31 cellular contexts compared by ENCODE assay signal in the genomic region with DNA sequence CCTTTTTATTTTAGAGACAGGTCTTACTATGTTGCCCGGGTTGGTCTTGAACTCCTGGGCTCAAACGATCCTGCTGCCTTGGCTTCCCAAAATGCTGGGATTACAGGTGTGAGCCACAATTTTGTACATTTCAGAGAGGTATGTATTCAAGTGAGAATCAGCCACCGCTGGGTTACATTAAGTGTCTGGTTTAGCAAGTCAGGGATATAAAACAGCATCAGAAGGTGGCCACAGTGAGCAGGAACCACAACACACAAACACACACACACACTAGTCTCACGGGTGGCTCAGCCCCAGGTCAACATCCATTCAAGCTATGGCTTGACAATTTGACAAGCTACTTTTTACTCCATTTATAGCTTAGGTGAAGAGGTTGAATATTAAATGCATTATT. TPM values are rescaled to one million over a fixed set of nuclear protein-coding genes. Genes with fewer than 3 reads are reported as not detected.
"Had no signal": no experiment of that assay in that cellular context is flagged by ENCODE, and none has a peak within 500 bp of the region (broad histone marks: within the 10 kb centered on the region; RNA-seq: fewer than 3 reads in every experiment).

No MANE protein-coding gene starts in this region.

- ATAC-seq: activated CD4-positive, alpha-beta T cell treated with anti-CD3 and anti-CD28 coated beads for 36 hours; activated naive CD4-positive, alpha-beta T cell treated with anti-CD3 and anti-CD28 coated beads, Interleukin-2, amount 50 U/mL, for 72 hours; activated T-cell treated with anti-CD3 and anti-CD28 coated beads, Interleukin-2, amount 50 U/mL, for 72 hours; heart right ventricle; left lung; natural killer cell; stimulated activated naive B cell treated with anti-CD40 and anti-IgM and Interleukin-4, amounts not matched to agents 10 μg/mL and 1 μg/mL and 100 μg/mL, for 72 hours had no signal

- H3K27ac Mint-ChIP-seq: activated CD4-positive, alpha-beta T cell treated with anti-CD3 and anti-CD28 coated beads for 36 hours; activated naive CD4-positive, alpha-beta T cell treated with anti-CD3 and anti-CD28 coated beads, Interleukin-2, amount 50 U/mL, for 72 hours; activated T-cell treated with anti-CD3 and anti-CD28 coated beads, Interleukin-2, amount 50 U/mL, for 72 hours; natural killer cell; neural progenitor cell; stimulated activated naive B cell treated with anti-CD40 and anti-IgM and Interleukin-4, amounts not matched to agents 10 μg/mL and 1 μg/mL and 100 μg/mL, for 72 hours; T-helper 2 cell treated with Interferon-gamma antibody and Interleukin-4, amounts not matched to agents 5 μg/mL and 100 μg/mL, for 36 hours had no signal

- H3K27ac ChIP-seq: colonic mucosa, heart right ventricle, left lung, lower lobe of right lung, neural progenitor cell, parathyroid adenoma, right atrium auricular region, tibial nerve had no signal

- H3K4me1 Mint-ChIP-seq: activated CD4-positive, alpha-beta T cell treated with anti-CD3 and anti-CD28 coated beads for 36 hours; stimulated activated naive B cell treated with anti-CD40 and anti-IgM and Interleukin-4, amounts not matched to agents 10 μg/mL and 1 μg/mL and 100 μg/mL, for 72 hours had no signal

- H3K4me1 ChIP-seq: colonic mucosa, heart right ventricle, lower lobe of right lung, neural progenitor cell, parathyroid adenoma, right atrium auricular region, tibial nerve had no signal

- H3K9me3 ChIP-seq: colonic mucosa, heart right ventricle, left lung, lower lobe of right lung, right atrium auricular region had no signal

- H3K36me3 ChIP-seq: colonic mucosa, heart right ventricle, left lung, lower lobe of right lung, neural progenitor cell, right atrium auricular region, tibial nerve had no signal

- DNase-seq: activated CD4-positive, alpha-beta T cell treated with anti-CD3 and anti-CD28 coated beads for 36 hours; activated CD4-positive, alpha-beta T cell treated with anti-CD3 and anti-CD28 coated beads, Interleukin-2, amount 50 U/mL, for 4 hours; activated CD4-positive, CD25-positive, alpha-beta regulatory T cell; activated naive CD4-positive, alpha-beta T cell; activated T-cell treated with anti-CD3 and anti-CD28 coated beads for 4 hours; activated T-cell treated with anti-CD3 and anti-CD28 coated beads, Interleukin-2, amount 50 U/mL, for 72 hours; colonic mucosa; effector CD8-positive, alpha-beta T cell; foreskin fibroblast; heart right ventricle; left lung; lower lobe of right lung; mesendoderm; natural killer cell; occipital lobe; stimulated activated CD4-positive, alpha-beta T cell treated with anti-CD3 and anti-CD28 coated beads, Interleukin-15, amount 100 ng/mL, for 24 hours; stimulated activated CD4-positive, alpha-beta T cell treated with anti-CD3 and anti-CD28 coated beads, Interleukin-2, amount 100 ng/mL, for 24 hours; stimulated activated naive B cell treated with anti-CD40 and anti-IgM and Interleukin-4, amounts not matched to agents 10 μg/mL and 1 μg/mL and 100 μg/mL, for 72 hours had no signal

- H3K27me3 ChIP-seq: colonic mucosa, right atrium auricular region had no signal

- FAIRE-seq: endometrium had no signal

- H3K9me3 Mint-ChIP-seq: activated naive CD4-positive, alpha-beta T cell treated with anti-CD3 and anti-CD28 coated beads, Interleukin-2, amount 50 U/mL, for 72 hours; activated T-cell treated with anti-CD3 and anti-CD28 coated beads, Interleukin-2, amount 50 U/mL, for 72 hours; natural killer cell; stimulated activated naive B cell treated with anti-CD40 and anti-IgM and Interleukin-4, amounts not matched to agents 10 μg/mL and 1 μg/mL and 100 μg/mL, for 72 hours; T-helper 2 cell treated with Interferon-gamma antibody and Interleukin-4, amounts not matched to agents 5 μg/mL and 100 μg/mL, for 36 hours had no signal

- H3K4me3 Mint-ChIP-seq: activated CD4-positive, alpha-beta T cell treated with anti-CD3 and anti-CD28 coated beads for 36 hours; activated T-cell treated with anti-CD3 and anti-CD28 coated beads, Interleukin-2, amount 50 U/mL, for 72 hours; natural killer cell; neural progenitor cell; stimulated activated naive B cell treated with anti-CD40 and anti-IgM and Interleukin-4, amounts not matched to agents 10 μg/mL and 1 μg/mL and 100 μg/mL, for 72 hours; T-helper 2 cell treated with Interferon-gamma antibody and Interleukin-4, amounts not matched to agents 5 μg/mL and 100 μg/mL, for 36 hours had no signal

- H3K36me3 Mint-ChIP-seq: activated naive CD4-positive, alpha-beta T cell treated with anti-CD3 and anti-CD28 coated beads, Interleukin-2, amount 50 U/mL, for 72 hours; natural killer cell; neural progenitor cell; stimulated activated naive B cell treated with anti-CD40 and anti-IgM and Interleukin-4, amounts not matched to agents 10 μg/mL and 1 μg/mL and 100 μg/mL, for 72 hours had no signal

- H3K4me3 ChIP-seq: colonic mucosa, heart right ventricle, left lung, lower lobe of right lung, neural progenitor cell, right atrium auricular region, tibial nerve had no signal

RNA-seq across cellular contexts. Expression of gene KLK5, which starts 20.2 kb away (rescaled TPM):
- total RNA-seq: activated CD4-positive, alpha-beta T cell treated with anti-CD3 and anti-CD28 coated beads for 36 hours; activated naive CD4-positive, alpha-beta T cell treated with anti-CD3 and anti-CD28 coated beads, Interleukin-2, amount 50 U/mL, for 72 hours; activated T-cell treated with anti-CD3 and anti-CD28 coated beads, Interleukin-2, amount 50 U/mL, for 72 hours; colonic mucosa; dermis microvascular lymphatic vessel endothelial cell; heart right ventricle; lower lobe of right lung; mononuclear cell; natural killer cell; occipital lobe; pulmonary artery endothelial cell; temporal lobe; tibial nerve; ureter had no signal

RNA-seq across cellular contexts. Expression of gene KLK4, which starts 21.5 kb away (rescaled TPM):
- total RNA-seq: activated CD4-positive, alpha-beta T cell treated with anti-CD3 and anti-CD28 coated beads for 36 hours; activated naive CD4-positive, alpha-beta T cell treated with anti-CD3 and anti-CD28 coated beads, Interleukin-2, amount 50 U/mL, for 72 hours; activated T-cell treated with anti-CD3 and anti-CD28 coated beads, Interleukin-2, amount 50 U/mL, for 72 hours; dermis microvascular lymphatic vessel endothelial cell; epithelial cell of proximal tubule; heart right ventricle; left lung; lower lobe of right lung; natural killer cell; occipital lobe; pulmonary artery endothelial cell; right atrium auricular region; temporal lobe; ureter had no signal

RNA-seq across cellular contexts. Expression of gene KLK6, which starts 36.7 kb away (rescaled TPM):
- total RNA-seq: activated CD4-positive, alpha-beta T cell treated with anti-CD3 and anti-CD28 coated beads for 36 hours; activated naive CD4-positive, alpha-beta T cell treated with anti-CD3 and anti-CD28 coated beads, Interleukin-2, amount 50 U/mL, for 72 hours; activated T-cell treated with anti-CD3 and anti-CD28 coated beads, Interleukin-2, amount 50 U/mL, for 72 hours; colonic mucosa; dermis microvascular lymphatic vessel endothelial cell; heart right ventricle; left lung; lower lobe of right lung; mononuclear cell; natural killer cell; occipital lobe; pulmonary artery endothelial cell; right atrium auricular region; ureter had no signal

RNA-seq across cellular contexts. Expression of gene KLK7, which starts 51.0 kb away (rescaled TPM):
- total RNA-seq: activated CD4-positive, alpha-beta T cell treated with anti-CD3 and anti-CD28 coated beads for 36 hours; activated naive CD4-positive, alpha-beta T cell treated with anti-CD3 and anti-CD28 coated beads, Interleukin-2, amount 50 U/mL, for 72 hours; activated T-cell treated with anti-CD3 and anti-CD28 coated beads, Interleukin-2, amount 50 U/mL, for 72 hours; colonic mucosa; dermis microvascular lymphatic vessel endothelial cell; heart right ventricle; lower lobe of right lung; mononuclear cell; natural killer cell; occipital lobe; pulmonary artery endothelial cell; temporal lobe; ureter had no signal

RNA-seq across cellular contexts. Expression of gene KLK2, which starts 59.4 kb away (rescaled TPM):
- total RNA-seq: activated CD4-positive, alpha-beta T cell treated with anti-CD3 and anti-CD28 coated beads for 36 hours; colonic mucosa; dermis microvascular lymphatic vessel endothelial cell; epithelial cell of proximal tubule; heart right ventricle; left lung; lower lobe of right lung; natural killer cell; occipital lobe; pulmonary artery endothelial cell; right atrium auricular region; temporal lobe; tibial nerve; ureter had no signal
